In genomic region chr2:28393115-28393836, GRCh38 we compare ENCODE assay signal across 7 cellular contexts. TPM values are rescaled to one million over a fixed set of nuclear protein-coding genes. Genes with fewer than 3 reads are reported as not detected.
DNase-seq lines count a peak whose midpoint lies in the region; ATAC-seq and TF ChIP-seq lines count a peak whose summit lies in the region.

No MANE protein-coding gene starts in this region.

- H3K4me3 ChIP-seq in GM12864 (ENCODE audit: low read depth, low read length) (peak overlapping the region; percentile 68), esophagus muscularis mucosa (peak overlapping the region; percentile 86 to 98 (median 93)), thymus (ENCODE audit: low read length) (peak overlapping the region; percentile 67)

- DNase-seq in GM12864 (ENCODE audit: low read depth) = no peak
- peak; percentile 55 for DNase-seq in NCI-H2171 treated with DMSO at 0.1 percent for 48 hours (lab: John Stamatoyannopoulos, UW)
- DNase-seq in activated T-cell treated with anti-CD3 and anti-CD28 coated beads, Interleukin-2, amount 50 U/mL, for 24 hours = peak; percentile 79
- no peak for DNase-seq in esophagus muscularis mucosa (ENCODE audit: extremely low spot score)
- peak; percentile 16 for DNase-seq in naive B cell

- H3K27ac ChIP-seq in esophagus muscularis mucosa (replicated peaks in 1 of 4) = peak overlapping the region; percentile 99 to 100 (median 100)
- H3K27ac ChIP-seq in thymus (ENCODE audit: low read depth) = peak overlapping the region; percentile 91

- H3K9me3 Mint-ChIP-seq in activated T-cell treated with anti-CD3 and anti-CD28 coated beads, Interleukin-2, amount 50 U/mL, for 24 hours = no peaks in the 10 kb centered on the region
- H3K9me3 Mint-ChIP-seq in naive B cell = no peaks in the 10 kb centered on the region

- peaks cover 36% of the 10 kb centered on the region for H3K4me1 Mint-ChIP-seq in activated T-cell treated with anti-CD3 and anti-CD28 coated beads, Interleukin-2, amount 50 U/mL, for 24 hours (ENCODE audit: low read depth)
- peaks cover 22 to 29% (median 27%) of the 10 kb centered on the region in 3 donors for H3K4me1 Mint-ChIP-seq in naive B cell

- no peaks in the 10 kb centered on the region for H3K27me3 Mint-ChIP-seq in activated T-cell treated with anti-CD3 and anti-CD28 coated beads, Interleukin-2, amount 50 U/mL, for 24 hours
- peaks cover 10 to 32% (median 27%) of the 10 kb centered on the region in 3 donors for H3K27me3 Mint-ChIP-seq in naive B cell

- H3K4me1 ChIP-seq in esophagus muscularis mucosa (peaks cover 22 to 39% (median 31%) of the 10 kb centered on the region in 4 donors), thymus (ENCODE audit: control insufficient read depth, insufficient read depth, low read length) (peaks cover 19% of the 10 kb centered on the region)

- intact Hi-C loops in esophagus muscularis mucosa (cut with DNase I) = loop anchor here (10.0 kb wide), 1 partner anchor 618 kb away; the partner anchor contains the start of gene MRPL33

- no peak for TF ChIP-seq POLR2A in esophagus muscularis mucosa (IDR thresholded peaks at IDR 0.05; ENCODE audit: low read depth)

- H3K36me3 Mint-ChIP-seq in activated T-cell treated with anti-CD3 and anti-CD28 coated beads, Interleukin-2, amount 50 U/mL, for 24 hours (ENCODE audit: low read depth) = peaks cover 8% of the 10 kb centered on the region
- no peaks in the 10 kb centered on the region for H3K36me3 Mint-ChIP-seq in naive B cell

- under 1% methylated on average over 27 of the region's 81 CpGs for WGBS in esophagus muscularis mucosa
- under 1% methylated on average over 81 of the region's 81 CpGs for WGBS in thymus

- peak overlapping the region; percentile 98 for H3K27ac Mint-ChIP-seq in activated T-cell treated with anti-CD3 and anti-CD28 coated beads, Interleukin-2, amount 50 U/mL, for 24 hours
- peak overlapping the region in 1 of 6 donors; percentile 89 for H3K27ac Mint-ChIP-seq in naive B cell

- TF ChIP-seq CTCF in GM12864 (IDR thresholded peaks at IDR 0.05; ENCODE audit: low read depth, low read length, missing control alignments) = no peak
- no peak for TF ChIP-seq CTCF in esophagus muscularis mucosa (IDR thresholded peaks at IDR 0.05)

- no peak for TF ChIP-seq EP300 in esophagus muscularis mucosa (IDR thresholded peaks at IDR 0.05)

- ATAC-seq in naive B cell (ENCODE audit: low read depth in 2 of 2) (no peak), HG03095 (IDR thresholded peaks at IDR 0.05; ENCODE audit: unreplicated experiment) (no peak)

- H3K9me3 ChIP-seq in esophagus muscularis mucosa (no peaks in the 10 kb centered on the region), thymus (ENCODE audit: control insufficient read depth) (no peaks in the 10 kb centered on the region)

- no peaks in the 10 kb centered on the region for H3K27me3 ChIP-seq in esophagus muscularis mucosa
- H3K27me3 ChIP-seq in thymus (ENCODE audit: control insufficient read depth, insufficient read depth) = peaks cover 50% of the 10 kb centered on the region

- H3K36me3 ChIP-seq in esophagus muscularis mucosa = peaks cover 0 to 21% (median 0%) of the 10 kb centered on the region in 4 donors
- H3K36me3 ChIP-seq in thymus (ENCODE audit: control insufficient read depth, insufficient read depth) = no peaks in the 10 kb centered on the region

- no peak overlapping the region for H3K4me3 Mint-ChIP-seq in activated T-cell treated with anti-CD3 and anti-CD28 coated beads, Interleukin-2, amount 50 U/mL, for 24 hours
- H3K4me3 Mint-ChIP-seq in naive B cell = peak overlapping the region in 6 of 8 donors; percentile 74 to 99 (median 91)

RNA-seq across cellular contexts. Expression of gene FOSL2, which starts 0.6 kb away (rescaled TPM):
- 100 to 1,000 TPM in 3 of 4 donors, 10 to 100 TPM in 1; 68.9 to 332 (median 176) TPM for total RNA-seq in esophagus muscularis mucosa
- polyA plus RNA-seq in naive B cell (ENCODE audit: low read depth in 6 of 6) (under 1 TPM; 0.06 to 0.77 (median 0.11) TPM), thymus (37.1 TPM)

Comparison
In these comparisons a context has a peak if more than half of its experiments do, and no peak if none do; other contexts are left out.
1. DNase-seq: peak in NCI-H2171 treated with DMSO at 0.1 percent for 48 hours (single experiment), activated T-cell treated with anti-CD3 and anti-CD28 coated beads, Interleukin-2, amount 50 U/mL, for 24 hours (single experiment) and naive B cell (single experiment); none in GM12864 (single experiment) and esophagus muscularis mucosa (single experiment).
2. RNA of gene FOSL2, which starts 0.6 kb away (polyA plus RNA-seq): 37.1 TPM in thymus (single experiment); 0.06 to 0.77 TPM in naive B cell; every median in the first group is over 10 times any median in the second.
3. Peak in every context shown above with its lines, with median percentiles within 50 percentile points of each other: H3K4me3 ChIP-seq.